ENCODE assay signal across 26 cellular contexts in genomic region chr6:43310137-43310536, GRCh38. TPM values are rescaled to one million over a fixed set of nuclear protein-coding genes. Genes with fewer than 3 reads are reported as not detected.
DNase-seq lines count a peak whose midpoint lies in the region; ATAC-seq and TF ChIP-seq lines count a peak whose summit lies in the region.
"Had no signal": no experiment of that assay in that cellular context is flagged by ENCODE, and none has a peak within 500 bp of the region (broad histone marks: within the 10 kb centered on the region; RNA-seq: fewer than 3 reads in every experiment).

No MANE protein-coding gene starts in this region.

- peaks cover 31 to 86% (median 69%) of the 10 kb centered on the region in 10 experiments for H3K4me1 ChIP-seq in BLaER1 treated with 17β-estradiol and CSF1 and Interleukin-3, amounts not matched to agents 10 nM and 100 nM
- H3K4me1 ChIP-seq in GM23248 (ENCODE audit: insufficient read depth) (no peaks in the 10 kb centered on the region; the same call in 1 of the 2 replicates), OCI-LY3 (ENCODE audit: low read length) (peaks cover 62% of the 10 kb centered on the region)
- peaks cover 12% of the 10 kb centered on the region for H3K4me1 ChIP-seq in CD8-positive, alpha-beta T cell (ENCODE audit: insufficient read depth, low read length)
- H3K4me1 ChIP-seq: Caco-2 had no signal

- no peak overlapping the region for H3K27ac Mint-ChIP-seq in CD8-positive, alpha-beta T cell
- H3K27ac Mint-ChIP-seq: HFFc6, T-cell had no signal

- no peaks in the 10 kb centered on the region for H3K36me3 ChIP-seq in BLaER1 treated with 17β-estradiol and CSF1 and Interleukin-3, amounts not matched to agents 10 nM and 100 nM
- H3K36me3 ChIP-seq in GM23248 (ENCODE audit: low read depth) (no peaks in the 10 kb centered on the region), OCI-LY3 (replicated peaks; ENCODE audit: low read depth, low read length) (peaks cover 12% of the 10 kb centered on the region)
- no peaks in the 10 kb centered on the region for H3K36me3 ChIP-seq in CD8-positive, alpha-beta T cell (ENCODE audit: insufficient read depth, low read length)

- H3K79me2 ChIP-seq in GM23248 (ENCODE audit: insufficient read depth) = no peaks in the 10 kb centered on the region
- H3K79me2 ChIP-seq in OCI-LY3 (ENCODE audit: low read length) = no peaks in the 10 kb centered on the region

- peaks cover 0 to 9% (median 0%) of the 10 kb centered on the region in 11 experiments; a peak in 1 of 22 replicates for H3K27me3 ChIP-seq in BLaER1 treated with 17β-estradiol and CSF1 and Interleukin-3, amounts not matched to agents 10 nM and 100 nM
- H3K27me3 ChIP-seq in GM23248 (replicated peaks; ENCODE audit: insufficient read depth) (no peaks in the 10 kb centered on the region), OCI-LY3 (ENCODE audit: low read depth, low read length) (no peaks in the 10 kb centered on the region)
- no peaks in the 10 kb centered on the region for H3K27me3 ChIP-seq in CD8-positive, alpha-beta T cell (ENCODE audit: insufficient read depth, low read length)

- WGBS in GM23248 (ENCODE audit: low coverage in 1 of 2, low lambda C conversion rate in 2 of 2, missing lambda C conversion rate in 2 of 2), 2 experiments = 98% methylated on average over 2 of the region's 2 CpGs

- CTCF ChIA-PET in CD8-positive, alpha-beta T cell (lab: Charles Lee) = interaction anchor here (3.3 kb wide), 1 partner anchor 87 kb away, joined by 24 read pairs; no protein-coding TSS in a partner anchor

- no peak overlapping the region for H3K4me3 Mint-ChIP-seq in CD8-positive, alpha-beta T cell
- H3K4me3 Mint-ChIP-seq: HFFc6 had no signal

- POLR2A ChIA-PET in CD8-positive, alpha-beta T cell (lab: Charles Lee) = no interaction called here

- no peak overlapping the region for H3K9ac ChIP-seq in BLaER1 treated with 17β-estradiol and CSF1 and Interleukin-3, amounts not matched to agents 10 nM and 100 nM
- H3K9ac ChIP-seq in GM23248 (no peak overlapping the region), OCI-LY3 (ENCODE audit: low read length) (no peak overlapping the region)

- H3K4me1 Mint-ChIP-seq in CD8-positive, alpha-beta T cell (ENCODE audit: low read depth) = peaks cover 9% of the 10 kb centered on the region

- no peaks in the 10 kb centered on the region for H4K20me1 ChIP-seq in BLaER1 treated with 17β-estradiol and CSF1 and Interleukin-3, amounts not matched to agents 10 nM and 100 nM
- H4K20me1 ChIP-seq in GM23248 (ENCODE audit: insufficient read depth) (no peaks in the 10 kb centered on the region), OCI-LY3 (ENCODE audit: insufficient read depth, low read length) (no peaks in the 10 kb centered on the region)

- peak overlapping the region in 4 of 11 experiments; percentile 20 to 80 (median 46); a peak in 5 of 22 replicates for H3K27ac ChIP-seq in BLaER1 treated with 17β-estradiol and CSF1 and Interleukin-3, amounts not matched to agents 10 nM and 100 nM
- H3K27ac ChIP-seq in GM23248 (no peak overlapping the region), OCI-LY3 (ENCODE audit: low read length) (peak overlapping the region; percentile 50)
- no peak overlapping the region for H3K27ac ChIP-seq in CD8-positive, alpha-beta T cell (ENCODE audit: low read depth, low read length)
- H3K27ac ChIP-seq: SK-N-MC had no signal

- H3K27me3 Mint-ChIP-seq in CD8-positive, alpha-beta T cell (ENCODE audit: low read depth) = peaks cover 5% of the 10 kb centered on the region

- no peaks in the 10 kb centered on the region for H3K36me3 Mint-ChIP-seq in CD8-positive, alpha-beta T cell
- H3K36me3 Mint-ChIP-seq: T-cell had no signal

- intact Hi-C loops in CD8-positive, alpha-beta T cell (cut with DNase I, micrococcal nuclease) = no loop called here

- H3K9me3 ChIP-seq in BLaER1 treated with 17β-estradiol and CSF1 and Interleukin-3, amounts not matched to agents 10 nM and 100 nM (replicated peaks in 1 of 11) = peaks cover 0 to 17% (median 0%) of the 10 kb centered on the region in 11 experiments; a peak in 5 of 22 replicates
- H3K9me3 ChIP-seq in GM23248 (ENCODE audit: low read depth) (no peaks in the 10 kb centered on the region), OCI-LY3 (ENCODE audit: insufficient read depth, low read length) (no peaks in the 10 kb centered on the region)
- no peaks in the 10 kb centered on the region for H3K9me3 ChIP-seq in CD8-positive, alpha-beta T cell (ENCODE audit: low read length)
- H3K9me3 ChIP-seq: Caco-2 had no signal

- no peak overlapping the region for H2AFZ ChIP-seq in GM23248
- H2AFZ ChIP-seq in OCI-LY3 (ENCODE audit: low read depth, low read length) = no peak overlapping the region

- no peak for ATAC-seq in CD8-positive, alpha-beta T cell
- no peak for ATAC-seq in HG02798 (IDR thresholded peaks at IDR 0.05; ENCODE audit: poor library complexity, unreplicated experiment)
- ATAC-seq: T-cell had no signal

- in situ Hi-C loops in GM23248 (cut with MboI) = no loop called here

- H3F3A ChIP-seq in GM23248 (ENCODE audit: insufficient read depth) = no peaks in the 10 kb centered on the region

- H3K9me3 Mint-ChIP-seq in CD8-positive, alpha-beta T cell = no peaks in the 10 kb centered on the region
- H3K9me3 Mint-ChIP-seq: HFFc6, T-cell had no signal

- H3K4me2 ChIP-seq in BLaER1 treated with 17β-estradiol and CSF1 and Interleukin-3, amounts not matched to agents 10 nM and 100 nM = peak overlapping the region in 6 of 11 experiments; percentile 27 to 96 (median 90); a peak in 11 of 22 replicates
- H3K4me2 ChIP-seq in GM23248 (ENCODE audit: unreplicated experiment) = no peak overlapping the region
- H3K4me2 ChIP-seq in OCI-LY3 (ENCODE audit: low read length) = peak overlapping the region; percentile 52

- DNase-seq in GM23248 (peak; percentile 15), fibroblast of the aortic adventitia (ENCODE audit: low read depth) (peak; percentile 10)
- DNase-seq in activated T-cell treated with anti-CD3 and anti-CD28 coated beads, Interleukin-2, amount 50 U/mL, for 48 hours = no peak
- no peak for DNase-seq in CD8-positive, alpha-beta T cell
- no peak for DNase-seq in activated CD4-positive, alpha-beta T cell treated with anti-CD3 and anti-CD28 coated beads, Interleukin-2, amount 50 U/mL, for 48 hours
- DNase-seq: ACHN, Caco-2, DMS153, GOT3, HFFc6, IMR-90, NCI-H1105 treated with DMSO at 0.1 percent for 48 hours, NCI-H187 treated with DMSO at 0.1 percent for 48 hours, NCI-H2227 treated with DMSO at 0.1 percent for 48 hours, NCI-H510A treated with DMSO at 0.1 percent for 48 hours, NCI-H774, SHP77, T-cell had no signal

- no peak for TF ChIP-seq CTCF in OCI-LY3 (IDR thresholded peaks at IDR 0.05; ENCODE audit: low read depth, low read length)
- TF ChIP-seq CTCF in fibroblast of the aortic adventitia (IDR thresholded peaks at IDR 0.05; ENCODE audit: insufficient read depth, low read length) = no peak
- TF ChIP-seq CTCF in CD8-positive, alpha-beta T cell (IDR thresholded peaks at IDR 0.05) = no peak

- H3K4me3 ChIP-seq in BLaER1 treated with 17β-estradiol and CSF1 and Interleukin-3, amounts not matched to agents 10 nM and 100 nM = no peak overlapping the region
- no peak overlapping the region for H3K4me3 ChIP-seq in GM23248
- H3K4me3 ChIP-seq in OCI-LY3 (ENCODE audit: low read length) = peak overlapping the region; percentile 11; the same call in 1 of the 2 replicates
- H3K4me3 ChIP-seq in fibroblast of the aortic adventitia (ENCODE audit: low read depth, low read length) = no peak overlapping the region
- H3K4me3 ChIP-seq in CD8-positive, alpha-beta T cell (ENCODE audit: low read depth, low read length) = no peak overlapping the region
- H3K4me3 ChIP-seq: SK-N-MC had no signal

- H3K9me2 ChIP-seq in GM23248 (ENCODE audit: insufficient read depth) = no peaks in the 10 kb centered on the region

RNA-seq across cellular contexts. Expression of gene CRIP3, which starts 1.5 kb away (rescaled TPM):
- total RNA-seq in GM23248 (2014; rRNA removed; shearing (Covaris generic)) = not detected in 2 replicates
- polyA plus RNA-seq in GM23248 (2016; fragmentation: Nextera tagmentation; extraction: Ambion mirVana) = 0.39 TPM in 1 of 2 replicates, not detected in the other
- not detected in 2 replicates for total RNA-seq in fibroblast of the aortic adventitia (ENCODE audit: low replicate concordance)
- under 1 TPM; 0.64 to 0.84 TPM for total RNA-seq in CD8-positive, alpha-beta T cell
- total RNA-seq: Caco-2, HFFc6, HT-29, IMR-90, LHCN-M2, RPMI7951 had no signal
- polyA plus RNA-seq: IMR-90 had no signal

RNA-seq across cellular contexts. Expression of gene SLC22A7, which starts 12.1 kb away (rescaled TPM):
- not detected in 2 replicates for total RNA-seq in GM23248 (2014; rRNA removed; shearing (Covaris generic))
- not detected in 2 replicates for polyA plus RNA-seq in GM23248 (2016; fragmentation: Nextera tagmentation; extraction: Ambion mirVana)
- not detected in 2 replicates for total RNA-seq in fibroblast of the aortic adventitia (ENCODE audit: low replicate concordance)
- total RNA-seq in CD8-positive, alpha-beta T cell = not detected
- total RNA-seq: Caco-2, Daoy, HFFc6, HT-29, IMR-90, LHCN-M2, RPMI7951, T-cell had no signal
- polyA plus RNA-seq: IMR-90 had no signal

RNA-seq across cellular contexts. Expression of gene ZNF318, which starts 59.3 kb away (rescaled TPM):
- total RNA-seq in GM23248 (2014; rRNA removed; shearing (Covaris generic)) = 10.7 TPM in 2 replicates
- 4.1 and 4.6 TPM in 2 replicates for polyA plus RNA-seq in GM23248 (2016; fragmentation: Nextera tagmentation; extraction: Ambion mirVana)
- total RNA-seq in fibroblast of the aortic adventitia (ENCODE audit: low replicate concordance) = 14.2 and 19.6 TPM in 2 replicates
- 10 to 100 TPM; 18.2 TPM for total RNA-seq in CD8-positive, alpha-beta T cell

Comparison
In these comparisons a context has a peak if more than half of its experiments do, and no peak if none do; other contexts are left out.
1. DNase-seq: peak in GM23248 (single experiment) and fibroblast of the aortic adventitia (single experiment); none in activated T-cell treated with anti-CD3 and anti-CD28 coated beads, Interleukin-2, amount 50 U/mL, for 48 hours (0 of 2), CD8-positive, alpha-beta T cell (0 of 7) and activated CD4-positive, alpha-beta T cell treated with anti-CD3 and anti-CD28 coated beads, Interleukin-2, amount 50 U/mL, for 48 hours (0 of 2).